In genomic region chr5:175796536-175797499, GRCh38 we compare ENCODE assay signal across 9 cellular contexts.
DNase-seq lines count a peak whose midpoint lies in the region; ATAC-seq and TF ChIP-seq lines count a peak whose summit lies in the region.
"Had no signal": no experiment of that assay in that cellular context is flagged by ENCODE, and none has a peak within 500 bp of the region (broad histone marks: within the 10 kb centered on the region; RNA-seq: fewer than 3 reads in every experiment).

No MANE protein-coding gene starts in this region.

- no peaks in the 10 kb centered on the region for H3K4me1 Mint-ChIP-seq in activated T-helper 1 cell treated with anti-CD3 and anti-CD28 coated beads, Interleukin-12 subunit alpha, Interleukin-12 subunit beta, Interleukin-2, Interleukin-4 antibody, amounts not matched to agents 30 ng/mL and 10 ng/mL and 1 ng/mL, durations not matched to agents 14 hours and 24 hours and 36 hours (ENCODE audit: low read depth)
- H3K4me1 Mint-ChIP-seq in nephron progenitor cell = peaks cover 29% of the 10 kb centered on the region

- no peaks in the 10 kb centered on the region for H3K9me3 Mint-ChIP-seq in activated T-helper 1 cell treated with anti-CD3 and anti-CD28 coated beads, Interleukin-12 subunit alpha, Interleukin-12 subunit beta, Interleukin-2, Interleukin-4 antibody, amounts not matched to agents 30 ng/mL and 10 ng/mL and 1 ng/mL, durations not matched to agents 14 hours and 24 hours and 36 hours
- H3K9me3 Mint-ChIP-seq in nephron progenitor cell = no peaks in the 10 kb centered on the region

- H3K27me3 Mint-ChIP-seq in activated T-helper 1 cell treated with anti-CD3 and anti-CD28 coated beads, Interleukin-12 subunit alpha, Interleukin-12 subunit beta, Interleukin-2, Interleukin-4 antibody, amounts not matched to agents 30 ng/mL and 10 ng/mL and 1 ng/mL, durations not matched to agents 14 hours and 24 hours and 36 hours (ENCODE audit: insufficient read depth) = peaks cover 31% of the 10 kb centered on the region
- peaks cover 41% of the 10 kb centered on the region for H3K27me3 Mint-ChIP-seq in nephron progenitor cell (ENCODE audit: low read depth, poor library complexity)

- H3K27ac Mint-ChIP-seq in activated T-helper 1 cell treated with anti-CD3 and anti-CD28 coated beads, Interleukin-12 subunit alpha, Interleukin-12 subunit beta, Interleukin-2, Interleukin-4 antibody, amounts not matched to agents 30 ng/mL and 10 ng/mL and 1 ng/mL, durations not matched to agents 14 hours and 24 hours and 36 hours = no peak overlapping the region
- H3K27ac Mint-ChIP-seq in nephron progenitor cell = no peak overlapping the region

- peak; percentile 24 for DNase-seq in NCI-H1694 (lab: John Stamatoyannopoulos, UW)
- no peak for DNase-seq in NCI-H1694 treated with DMSO at 0.1 percent for 48 hours (lab: John Stamatoyannopoulos, UW)
- DNase-seq in NOMO-1 treated with dmso at 0.1 percent for 144 hours (lab: John Stamatoyannopoulos, UW; ENCODE audit: unreplicated experiment) = peak; percentile 54
- DNase-seq in activated T-helper 1 cell treated with anti-CD3 and anti-CD28 coated beads, Interleukin-12 subunit alpha, Interleukin-12 subunit beta, Interleukin-2, Interleukin-4 antibody, amounts not matched to agents 30 ng/mL and 10 ng/mL and 1 ng/mL, durations not matched to agents 14 hours and 24 hours and 36 hours (ENCODE audit: low spot score) = peak; percentile 78
- DNase-seq in fibroblast of mammary gland (ENCODE audit: low read depth) = peak; percentile 61
- peak; percentile 97 for DNase-seq in nephron progenitor cell
- peak; percentile 66 for DNase-seq in stimulated activated naive CD4-positive, alpha-beta T cell treated with Interleukin-2 at 50 U/mL for 16 hours (lab: John Stamatoyannopoulos, UW)

- H3K4me3 Mint-ChIP-seq in activated T-helper 1 cell treated with anti-CD3 and anti-CD28 coated beads, Interleukin-12 subunit alpha, Interleukin-12 subunit beta, Interleukin-2, Interleukin-4 antibody, amounts not matched to agents 30 ng/mL and 10 ng/mL and 1 ng/mL, durations not matched to agents 14 hours and 24 hours and 36 hours = no peak overlapping the region
- peak overlapping the region; percentile 76 for H3K4me3 Mint-ChIP-seq in nephron progenitor cell

- H3K4me3 ChIP-seq in fibroblast of mammary gland (ENCODE audit: control insufficient read depth, low read depth, low read length) = no peak overlapping the region
- H3K4me3 ChIP-seq: skin epidermis had no signal

- intact Hi-C loops in activated T-helper 1 cell treated with anti-CD3 and anti-CD28 coated beads, Interleukin-12 subunit alpha, Interleukin-12 subunit beta, Interleukin-2, Interleukin-4 antibody, amounts not matched to agents 30 ng/mL and 10 ng/mL and 1 ng/mL, durations not matched to agents 14 hours and 24 hours and 36 hours (cut with micrococcal nuclease) = loop anchor here (1.0 to 2.0 kb wide), 2 partner anchors 74 to 144 kb away; partner anchors contain the start of gene CPLX2

- H3K36me3 Mint-ChIP-seq in activated T-helper 1 cell treated with anti-CD3 and anti-CD28 coated beads, Interleukin-12 subunit alpha, Interleukin-12 subunit beta, Interleukin-2, Interleukin-4 antibody, amounts not matched to agents 30 ng/mL and 10 ng/mL and 1 ng/mL, durations not matched to agents 14 hours and 24 hours and 36 hours (ENCODE audit: low read depth) = no peaks in the 10 kb centered on the region
- H3K36me3 Mint-ChIP-seq in nephron progenitor cell (ENCODE audit: low read depth) = no peaks in the 10 kb centered on the region

- TF ChIP-seq CTCF in fibroblast of mammary gland (conservative IDR thresholded peaks at IDR 0.05; ENCODE audit: control insufficient read depth, insufficient read depth, low read depth, low read length) = no peak
- TF ChIP-seq CTCF in nephron progenitor cell (IDR thresholded peaks at IDR 0.05) = no peak

- ATAC-seq in HG03175 (IDR thresholded peaks at IDR 0.05; ENCODE audit: unreplicated experiment) = peak; percentile 79
